ENCODE assay signal across 20 cellular contexts in the genomic region with DNA sequence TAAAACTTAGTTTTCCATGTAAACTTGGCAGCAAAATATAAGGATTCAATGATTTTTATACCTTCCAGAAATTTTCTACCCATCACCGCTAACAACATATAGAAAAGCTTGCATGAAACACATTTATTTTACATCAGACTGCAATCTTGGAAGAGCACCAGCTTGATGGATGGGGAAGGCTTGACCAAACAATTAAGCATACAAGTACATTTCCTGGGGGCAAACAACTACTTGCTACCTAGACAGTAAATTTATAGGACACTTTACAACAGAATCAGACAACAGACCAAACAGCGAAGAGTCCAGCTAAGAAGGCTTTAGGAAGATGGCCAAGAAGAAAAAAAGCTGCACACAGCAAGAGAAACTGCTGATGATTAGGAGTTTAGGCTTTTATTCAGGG. TPM values are rescaled to one million over a fixed set of nuclear protein-coding genes. Genes with fewer than 3 reads are reported as not detected.
DNase-seq lines count a peak whose midpoint lies in the region; ATAC-seq and TF ChIP-seq lines count a peak whose summit lies in the region.
"Had no signal": no experiment of that assay in that cellular context is flagged by ENCODE, and none has a peak within 500 bp of the region (broad histone marks: within the 10 kb centered on the region; RNA-seq: fewer than 3 reads in every experiment).

No MANE protein-coding gene starts in this region.

- H4K91ac ChIP-seq in mesenchymal stem cell (ENCODE audit: low read length) = no peak overlapping the region

- peak overlapping the region; percentile 86 for H3K9ac ChIP-seq in mesenchymal stem cell (ENCODE audit: low read length)

- H4K8ac ChIP-seq in mesenchymal stem cell (ENCODE audit: low read length) = no peak overlapping the region

- H3K36me3 ChIP-seq in HEK293 (ENCODE audit: control insufficient read depth in 2 of 2, insufficient read depth in 1 of 2, low read length in 2 of 2) (peaks cover 0 to 6% of the 10 kb centered on the region in 2 experiments; a peak in 1 of 3 replicates), mesenchymal stem cell (ENCODE audit: control insufficient read depth in 1 of 2, insufficient read depth in 2 of 2, low read depth in 1 of 2, low read length in 2 of 2) (no peaks in the 10 kb centered on the region), gastrocnemius medialis (no peaks in the 10 kb centered on the region)
- H3K36me3 ChIP-seq: vagina had no signal

- H3K27ac Mint-ChIP-seq in brain = peak overlapping the region in 3 of 5 experiments; percentile 9 to 92 (median 67)
- H3K27ac Mint-ChIP-seq: memory B cell had no signal

- H3K4me3 Mint-ChIP-seq in brain = peak overlapping the region in 4 of 5 experiments; percentile 42 to 86 (median 68)

- H2BK120ac ChIP-seq in mesenchymal stem cell (ENCODE audit: low read depth, low read length) = no peak overlapping the region

- H2AFZ ChIP-seq in mesenchymal stem cell (ENCODE audit: low read depth, low read length) = no peak overlapping the region

- 100% methylated on average over 1 of the region's 2 CpGs for WGBS in mesenchymal stem cell

- peaks cover 29% of the 10 kb centered on the region for H3K4me1 Mint-ChIP-seq in brain

- intact Hi-C loops in gastrocnemius medialis (cut with DNase I; ENCODE audit: low total_unique reads) = loop anchor here (10.0 kb wide), 1 partner anchor 1619 kb away; no protein-coding TSS in a partner anchor

- H3K27me3 ChIP-seq in mesenchymal stem cell (ENCODE audit: control insufficient read depth in 1 of 2, insufficient read depth in 1 of 2, low read length in 2 of 2) (no peaks in the 10 kb centered on the region), gastrocnemius medialis (no peaks in the 10 kb centered on the region)
- H3K27me3 ChIP-seq: vagina had no signal

- CTCF ChIA-PET in HEK293 (lab: Yijun Ruan, JAX) = no interaction called here

- no peaks in the 10 kb centered on the region for H3K27me3 Mint-ChIP-seq in brain

- H2BK5ac ChIP-seq in mesenchymal stem cell (ENCODE audit: low read depth, low read length, poor library complexity, severe bottlenecking) = no peak overlapping the region

- peaks cover 14% of the 10 kb centered on the region for H3K79me1 ChIP-seq in mesenchymal stem cell (replicated peaks; ENCODE audit: low read length, poor library complexity, severe bottlenecking)

- no peak overlapping the region for H3K14ac ChIP-seq in mesenchymal stem cell (ENCODE audit: low read length in 2 of 2)

- in situ Hi-C loops in gastrocnemius medialis (cut with MboI; ENCODE audit: low sequenced_read_pairs in 4 of 4) = no loop called here

- H2AK5ac ChIP-seq in mesenchymal stem cell (ENCODE audit: low read length, severe bottlenecking) = no peak overlapping the region

- no peak overlapping the region for H3K18ac ChIP-seq in mesenchymal stem cell (ENCODE audit: low read depth in 1 of 2, low read length in 2 of 2)

- H3K36me3 Mint-ChIP-seq in brain = peaks cover 12% of the 10 kb centered on the region

- no peak overlapping the region for H3K4me2 ChIP-seq in mesenchymal stem cell (ENCODE audit: low read length, poor library complexity, severe bottlenecking)

- no peak for TF ChIP-seq POLR2A in gastrocnemius medialis (IDR thresholded peaks at IDR 0.05)

- H3K9me3 ChIP-seq in HEK293 (ENCODE audit: control insufficient read depth, insufficient read depth, low read depth, low read length) (no peaks in the 10 kb centered on the region), mesenchymal stem cell (ENCODE audit: control insufficient read depth, low read length) (no peaks in the 10 kb centered on the region), gastrocnemius medialis (no peaks in the 10 kb centered on the region)
- H3K9me3 ChIP-seq: vagina had no signal

- DNase-seq in AG10803 (ENCODE audit: low read depth) = peak; percentile 6
- peak; percentile 23 for DNase-seq in mesenchymal stem cell
- no peak for DNase-seq in gastrocnemius medialis
- DNase-seq in activated T-cell treated with anti-CD3 and anti-CD28 coated beads, Interleukin-2, amount 50 U/mL, for 1 hour = no peak
- no peak for DNase-seq in amniotic stem cell (lab: John Stamatoyannopoulos, UW)
- no peak for DNase-seq in anterior cingulate cortex (lab: John Stamatoyannopoulos, UW)
- DNase-seq: activated CD4-positive, alpha-beta T cell treated with anti-CD3 and anti-CD28 coated beads for 48 hours; activated CD8-positive, alpha-beta memory T cell treated with anti-CD3 and anti-CD28 coated beads, Interleukin-2, amount 50 U/mL, for 4 hours; activated gamma-delta T cell treated with Interleukin-2 at 50 U/mL for 16 hours; AML-193; aorta; GF-D8; head of caudate nucleus; NCI-H1092 treated with DMSO at 0.1 percent for 48 hours; NCI-H2171 treated with DMSO at 0.1 percent for 48 hours had no signal

- no peak overlapping the region for H3K4ac ChIP-seq in mesenchymal stem cell (ENCODE audit: low read depth in 1 of 2, low read length in 2 of 2)

- ATAC-seq in gastrocnemius medialis = no peak

- 0 out of 2 replicates have a peak overlapping the region, but pooled peaks have one; percentile 3 for H3K4me3 ChIP-seq in AG10803 (ENCODE audit: low read length)
- no peak overlapping the region for H3K4me3 ChIP-seq in HEK293 (ENCODE audit: low read depth, low read length)
- H3K4me3 ChIP-seq in mesenchymal stem cell (ENCODE audit: insufficient read depth in 1 of 2, low read depth in 1 of 2, low read length in 2 of 2) = peak overlapping the region in 1 of 2 experiments; percentile 78
- peak overlapping the region in 1 of 4 donors; percentile 59 for H3K4me3 ChIP-seq in gastrocnemius medialis

- H2BK12ac ChIP-seq in mesenchymal stem cell (ENCODE audit: low read length in 2 of 2) = no peak overlapping the region

- no peak overlapping the region for H2BK15ac ChIP-seq in mesenchymal stem cell (ENCODE audit: low read depth, poor library complexity, severe bottlenecking)

- H3K9me3 Mint-ChIP-seq in brain = peaks cover 0 to 3% (median 0%) of the 10 kb centered on the region in 5 experiments
- H3K9me3 Mint-ChIP-seq: memory B cell had no signal

- POLR2A ChIA-PET in HEK293 (lab: Yijun Ruan, JAX) = no interaction called here

- H3K4me1 ChIP-seq in HEK293 (ENCODE audit: control insufficient read depth, insufficient read depth, low read length) (peaks cover 11% of the 10 kb centered on the region), mesenchymal stem cell (ENCODE audit: control insufficient read depth, insufficient read depth, low read depth, low read length) (no peaks in the 10 kb centered on the region), gastrocnemius medialis (peaks cover 15 to 23% of the 10 kb centered on the region in 2 donors)

- H3K27ac ChIP-seq in HEK293 (ENCODE audit: extremely low read depth, low read depth, low read length) (no peak overlapping the region), mesenchymal stem cell (ENCODE audit: low read length, poor library complexity, severe bottlenecking) (no peak overlapping the region), gastrocnemius medialis (no peak overlapping the region)
- H3K27ac ChIP-seq: RWPE1 had no signal

- no peak overlapping the region for H3K23ac ChIP-seq in mesenchymal stem cell (ENCODE audit: low read length in 2 of 2)

- TF ChIP-seq CTCF in AG10803 (conservative IDR thresholded peaks at IDR 0.05; ENCODE audit: low read length) (no peak), HEK293 (tag by site-specific recombination; IDR thresholded peaks at IDR 0.05) (no peak), brain (conservative IDR thresholded peaks at IDR 0.05) (no peak), gastrocnemius medialis (IDR thresholded peaks at IDR 0.05 in 4 of 5, conservative IDR thresholded peaks at IDR 0.05 in 1 of 5) (no peak)

TF ChIP-seq in HEK293, 187 proteins besides CTCF, POLR2A, EP300 and RAD21:
- TF ChIP-seq, protein P1, sequence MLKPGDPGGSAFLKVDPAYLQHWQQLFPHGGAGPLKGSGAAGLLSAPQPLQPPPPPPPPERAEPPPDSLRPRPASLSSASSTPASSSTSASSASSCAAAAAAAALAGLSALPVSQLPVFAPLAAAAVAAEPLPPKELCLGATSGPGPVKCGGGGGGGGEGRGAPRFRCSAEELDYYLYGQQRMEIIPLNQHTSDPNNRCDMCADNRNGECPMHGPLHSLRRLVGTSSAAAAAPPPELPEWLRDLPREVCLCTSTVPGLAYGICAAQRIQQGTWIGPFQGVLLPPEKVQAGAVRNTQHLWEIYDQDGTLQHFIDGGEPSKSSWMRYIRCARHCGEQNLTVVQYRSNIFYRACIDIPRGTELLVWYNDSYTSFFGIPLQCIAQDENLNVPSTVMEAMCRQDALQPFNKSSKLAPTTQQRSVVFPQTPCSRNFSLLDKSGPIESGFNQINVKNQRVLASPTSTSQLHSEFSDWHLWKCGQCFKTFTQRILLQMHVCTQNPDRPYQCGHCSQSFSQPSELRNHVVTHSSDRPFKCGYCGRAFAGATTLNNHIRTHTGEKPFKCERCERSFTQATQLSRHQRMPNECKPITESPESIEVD (tag by site-specific recombination; IDR thresholded peaks at IDR 0.05) = peak; percentile 55
- TF ChIP-seq ZNF121 (tag by site-specific recombination; IDR thresholded peaks at IDR 0.05) (no peak), ZBTB17 (tag by site-specific recombination; IDR thresholded peaks at IDR 0.05) (peak; percentile 41), OSR2 (tag by site-specific recombination; IDR thresholded peaks at IDR 0.05) (peak; percentile 72)

RNA-seq across cellular contexts. Expression of gene AASS, which starts 8.0 kb away (rescaled TPM):
- 1.4 TPM for polyA plus RNA-seq in brain (ENCODE audit: insufficient read depth, low read depth, low replicate concordance)
- polyA plus RNA-seq in mesenchymal stem cell (2013, experiment 1 of 2) = 14.3 TPM
- 14.1 TPM for polyA plus RNA-seq in mesenchymal stem cell (2013, experiment 2 of 2)
- total RNA-seq in gastrocnemius medialis = 10 to 100 TPM in 1 of 4 donors, 1 to 10 TPM in 3; 7.5 to 12.0 (median 9.5) TPM

Comparison
In these comparisons a context has a peak if more than half of its experiments do, and no peak if none do; other contexts are left out.
1. DNase-seq: peak in AG10803 (single experiment) and mesenchymal stem cell (single experiment); none in gastrocnemius medialis (0 of 2), activated T-cell treated with anti-CD3 and anti-CD28 coated beads, Interleukin-2, amount 50 U/mL, for 1 hour (single experiment), amniotic stem cell (single experiment) and anterior cingulate cortex (0 of 58).